Comparison of ENCODE assay signal across 1 cellular context in the genomic region with DNA sequence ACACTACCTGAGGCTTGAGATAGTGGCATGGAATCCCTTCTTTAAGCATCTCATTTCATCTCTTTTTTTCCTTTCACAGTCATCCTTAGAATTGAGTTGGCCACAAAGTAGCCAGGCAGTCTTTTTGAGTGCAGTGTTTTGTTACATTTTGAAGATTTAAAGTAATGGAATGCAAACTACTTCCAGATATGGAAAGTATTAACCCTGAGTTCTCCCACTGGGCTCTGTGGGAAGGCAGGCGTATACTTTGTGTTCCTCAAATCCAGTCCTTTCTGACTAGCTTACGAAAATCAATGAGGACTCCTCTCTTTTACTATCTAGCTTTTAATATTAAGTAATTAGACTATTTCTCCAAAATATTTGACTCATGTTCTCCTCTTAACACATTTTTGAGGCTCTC.
TF ChIP-seq lines count a peak whose summit lies in the region.

No MANE protein-coding gene starts in this region.

TF ChIP-seq in IMR-90, 13 proteins besides CTCF, POLR2A, EP300 and RAD21:
- TF ChIP-seq, protein P1, sequence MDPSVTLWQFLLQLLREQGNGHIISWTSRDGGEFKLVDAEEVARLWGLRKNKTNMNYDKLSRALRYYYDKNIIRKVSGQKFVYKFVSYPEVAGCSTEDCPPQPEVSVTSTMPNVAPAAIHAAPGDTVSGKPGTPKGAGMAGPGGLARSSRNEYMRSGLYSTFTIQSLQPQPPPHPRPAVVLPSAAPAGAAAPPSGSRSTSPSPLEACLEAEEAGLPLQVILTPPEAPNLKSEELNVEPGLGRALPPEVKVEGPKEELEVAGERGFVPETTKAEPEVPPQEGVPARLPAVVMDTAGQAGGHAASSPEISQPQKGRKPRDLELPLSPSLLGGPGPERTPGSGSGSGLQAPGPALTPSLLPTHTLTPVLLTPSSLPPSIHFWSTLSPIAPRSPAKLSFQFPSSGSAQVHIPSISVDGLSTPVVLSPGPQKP (IDR thresholded peaks at IDR 0.05; ENCODE audit: borderline replicate concordance, low read depth, low read length), result no peak
- TF ChIP-seq FOS (IDR thresholded peaks at IDR 0.05; ENCODE audit: low read depth, low read length), result no peak
- TF ChIP-seq CEBPB (IDR thresholded peaks at IDR 0.05; ENCODE audit: low read depth, low read length), result no peak
- no peak for TF ChIP-seq MAZ (IDR thresholded peaks at IDR 0.05; ENCODE audit: borderline replicate concordance, low read depth, low read length)
- TF ChIP-seq RCOR1 (IDR thresholded peaks at IDR 0.05; ENCODE audit: insufficient replicate concordance, low read length), result no peak
- no peak for TF ChIP-seq BHLHE40 (IDR thresholded peaks at IDR 0.05; ENCODE audit: low read depth, low read length)
- TF ChIP-seq SMC3 (IDR thresholded peaks at IDR 0.05; ENCODE audit: low read depth, low read length), result no peak
- no peak for TF ChIP-seq NFE2L2 (IDR thresholded peaks at IDR 0.05; ENCODE audit: low read depth, low read length)
- TF ChIP-seq, protein P2, sequence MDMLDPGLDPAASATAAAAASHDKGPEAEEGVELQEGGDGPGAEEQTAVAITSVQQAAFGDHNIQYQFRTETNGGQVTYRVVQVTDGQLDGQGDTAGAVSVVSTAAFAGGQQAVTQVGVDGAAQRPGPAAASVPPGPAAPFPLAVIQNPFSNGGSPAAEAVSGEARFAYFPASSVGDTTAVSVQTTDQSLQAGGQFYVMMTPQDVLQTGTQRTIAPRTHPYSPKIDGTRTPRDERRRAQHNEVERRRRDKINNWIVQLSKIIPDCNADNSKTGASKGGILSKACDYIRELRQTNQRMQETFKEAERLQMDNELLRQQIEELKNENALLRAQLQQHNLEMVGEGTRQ (IDR thresholded peaks at IDR 0.05; ENCODE audit: low read depth, low read length), result no peak
- TF ChIP-seq MAFK (IDR thresholded peaks at IDR 0.05; ENCODE audit: low read depth, low read length), result no peak
- no peak for TF ChIP-seq MXI1 (IDR thresholded peaks at IDR 0.05; ENCODE audit: borderline replicate concordance, low read depth, low read length)
- TF ChIP-seq CHD1 (IDR thresholded peaks at IDR 0.05; ENCODE audit: low read depth, low read length), result no peak
- no peak for TF ChIP-seq RFX5 (IDR thresholded peaks at IDR 0.05; ENCODE audit: low read depth, low read length)
